In the genomic region with DNA sequence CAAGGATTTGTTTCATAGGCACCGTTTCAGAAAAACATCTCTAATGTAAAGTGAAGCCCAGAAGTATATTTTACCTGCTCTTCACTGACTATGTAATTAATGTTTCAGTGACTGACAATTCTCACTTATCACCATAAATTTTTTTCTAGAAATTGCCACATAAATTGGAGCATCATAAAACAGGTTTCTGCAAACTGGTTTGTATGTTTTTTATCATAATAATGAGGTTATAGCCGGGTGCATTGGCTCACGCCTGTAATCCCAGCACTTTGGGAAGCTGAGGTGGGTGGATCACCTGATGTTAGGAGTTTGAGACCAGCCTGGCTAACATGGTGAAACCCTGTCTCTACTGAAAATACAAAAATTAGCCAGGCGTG, we compare ENCODE assay signal across 10 cellular contexts. TPM values are rescaled to one million over a fixed set of nuclear protein-coding genes. Genes with fewer than 3 reads are reported as not detected.
DNase-seq lines count a peak whose midpoint lies in the region; ATAC-seq, FAIRE-seq and TF ChIP-seq lines count a peak whose summit lies in the region.
"Had no signal": no experiment of that assay in that cellular context is flagged by ENCODE, and none has a peak within 500 bp of the region (broad histone marks: within the 10 kb centered on the region; RNA-seq: fewer than 3 reads in every experiment).

No MANE protein-coding gene starts in this region.

- H3K4me1 Mint-ChIP-seq in CD8-positive, alpha-beta T cell (ENCODE audit: low read depth) = peaks cover 76% of the 10 kb centered on the region
- peaks cover 73% of the 10 kb centered on the region for H3K4me1 Mint-ChIP-seq in activated T-helper 2 cell treated with anti-CD3 and anti-CD28 coated beads, Interferon-gamma antibody, Interleukin-2, Interleukin-4, amounts not matched to agents 10 μg/mL and 5 μg/mL and 100 μg/mL, durations not matched to agents 14 hours and 24 hours and 36 hours (ENCODE audit: low read depth)
- H3K4me1 Mint-ChIP-seq in mesothelial cell of epicardium = peaks cover 58% of the 10 kb centered on the region

- no peaks in the 10 kb centered on the region for H3K27me3 ChIP-seq in A673 (replicated peaks; ENCODE audit: insufficient read depth, low read depth, low read length, poor library complexity)
- no peaks in the 10 kb centered on the region for H3K27me3 ChIP-seq in CD8-positive, alpha-beta T cell (ENCODE audit: insufficient read depth, low read length)
- H3K27me3 ChIP-seq in small intestine (ENCODE audit: control insufficient read depth in 2 of 2, insufficient read depth in 2 of 2, low read length in 2 of 2) = no peaks in the 10 kb centered on the region

- peak overlapping the region; percentile 97 for H3K27ac Mint-ChIP-seq in CD8-positive, alpha-beta T cell
- H3K27ac Mint-ChIP-seq in activated T-helper 2 cell treated with anti-CD3 and anti-CD28 coated beads, Interferon-gamma antibody, Interleukin-2, Interleukin-4, amounts not matched to agents 10 μg/mL and 5 μg/mL and 100 μg/mL, durations not matched to agents 14 hours and 24 hours and 36 hours = peak overlapping the region; percentile 98
- H3K27ac Mint-ChIP-seq in mesothelial cell of epicardium = peak overlapping the region; percentile 91

- ATAC-seq in CD8-positive, alpha-beta T cell = no peak
- no peak for ATAC-seq in GM19035 (IDR thresholded peaks at IDR 0.05; ENCODE audit: unreplicated experiment)
- ATAC-seq in HG03469 (IDR thresholded peaks at IDR 0.05; ENCODE audit: unreplicated experiment) = no peak

- intact Hi-C loops in A673 (cut with micrococcal nuclease; ENCODE audit: unreplicated experiment) = no loop called here
- intact Hi-C loops in CD8-positive, alpha-beta T cell (cut with DNase I, micrococcal nuclease) = loop anchor here in 1 of 2 experiments (2.0 to 5.0 kb wide), 2 partner anchors 16 to 40 kb away; a partner anchor contains a TSS
- intact Hi-C loops in activated T-helper 2 cell treated with anti-CD3 and anti-CD28 coated beads, Interferon-gamma antibody, Interleukin-2, Interleukin-4, amounts not matched to agents 10 μg/mL and 5 μg/mL and 100 μg/mL, durations not matched to agents 14 hours and 24 hours and 36 hours (cut with micrococcal nuclease) = loop anchor here (10.0 kb wide), 1 partner anchor 212 kb away; a partner anchor contains a TSS

- H3K36me3 ChIP-seq in A673 (ENCODE audit: insufficient read depth, low read length, poor library complexity, severe bottlenecking) (no peaks in the 10 kb centered on the region), small intestine (ENCODE audit: control insufficient read depth in 2 of 2, insufficient read depth in 2 of 2, low read length in 2 of 2) (no peaks in the 10 kb centered on the region)
- H3K36me3 ChIP-seq in CD8-positive, alpha-beta T cell (ENCODE audit: insufficient read depth, low read length) = no peaks in the 10 kb centered on the region

- H3K9me3 ChIP-seq in A673 (ENCODE audit: low read depth, low read length, poor library complexity, severe bottlenecking) = no peaks in the 10 kb centered on the region
- no peaks in the 10 kb centered on the region for H3K9me3 ChIP-seq in CD8-positive, alpha-beta T cell (ENCODE audit: low read length)
- H3K9me3 ChIP-seq in small intestine (ENCODE audit: control insufficient read depth, low read depth) = no peaks in the 10 kb centered on the region

- no TSS peak for BruUV-seq in A673 (replicated peaks; lab: Mats Ljungman, UMichigan)

- no peaks in the 10 kb centered on the region for H3K36me3 Mint-ChIP-seq in CD8-positive, alpha-beta T cell
- H3K36me3 Mint-ChIP-seq in activated T-helper 2 cell treated with anti-CD3 and anti-CD28 coated beads, Interferon-gamma antibody, Interleukin-2, Interleukin-4, amounts not matched to agents 10 μg/mL and 5 μg/mL and 100 μg/mL, durations not matched to agents 14 hours and 24 hours and 36 hours (ENCODE audit: low read depth) = peaks cover 9% of the 10 kb centered on the region
- no peaks in the 10 kb centered on the region for H3K36me3 Mint-ChIP-seq in mesothelial cell of epicardium

- H3K4me1 ChIP-seq in A673 (ENCODE audit: insufficient read depth, low read length, poor library complexity, severe bottlenecking) (peaks cover 47% of the 10 kb centered on the region), small intestine (ENCODE audit: control insufficient read depth in 2 of 2, insufficient read depth in 1 of 2, low read depth in 1 of 2, low read length in 1 of 2) (peaks cover 3 to 6% of the 10 kb centered on the region in 2 donors)
- H3K4me1 ChIP-seq in CD8-positive, alpha-beta T cell (ENCODE audit: insufficient read depth, low read length) = peaks cover 37% of the 10 kb centered on the region

- CTCF ChIA-PET in A673 (lab: Charles Lee) = interaction anchor here (1.1 kb wide), 1 partner anchor 81 kb away, joined by 5 read pairs; no protein-coding TSS in a partner anchor
- CTCF ChIA-PET in CD8-positive, alpha-beta T cell (lab: Charles Lee) = interaction anchor here (1.0 to 5.8 kb wide), 6 partner anchors 10 to 82 kb away, joined by 4 to 51 read pairs (median 9); no protein-coding TSS in a partner anchor

- POLR2A ChIA-PET in A673 (lab: Charles Lee; ENCODE audit: low non-redundant PET) = interaction anchor here (0.6 kb wide), 2 partner anchors 12 kb away, joined by 3 read pairs; no protein-coding TSS in a partner anchor
- POLR2A ChIA-PET in CD8-positive, alpha-beta T cell (lab: Charles Lee) = interaction anchor here (0.6 to 2.9 kb wide), 8 partner anchors 8 to 526 kb away, joined by 3 to 50 read pairs (median 3); a partner anchor contains a TSS

- WGBS in small intestine, 3 donors = 61 to 75% (median 62%) methylated on average over 4 of the region's 4 CpGs

- H3K4me3 ChIP-seq in A673 (ENCODE audit: low read depth, low read length, poor library complexity, severe bottlenecking) = no peak overlapping the region
- H3K4me3 ChIP-seq in CD8-positive, alpha-beta T cell (ENCODE audit: low read depth, low read length) = no peak overlapping the region
- no peak overlapping the region for H3K4me3 ChIP-seq in small intestine (ENCODE audit: low read depth in 1 of 2, low read length in 2 of 2)

- no peaks in the 10 kb centered on the region for H3K27me3 Mint-ChIP-seq in CD8-positive, alpha-beta T cell (ENCODE audit: low read depth)
- H3K27me3 Mint-ChIP-seq in activated T-helper 2 cell treated with anti-CD3 and anti-CD28 coated beads, Interferon-gamma antibody, Interleukin-2, Interleukin-4, amounts not matched to agents 10 μg/mL and 5 μg/mL and 100 μg/mL, durations not matched to agents 14 hours and 24 hours and 36 hours (ENCODE audit: low read depth) = no peaks in the 10 kb centered on the region
- H3K27me3 Mint-ChIP-seq in mesothelial cell of epicardium (ENCODE audit: low read depth) = peaks cover 14% of the 10 kb centered on the region

- no peaks in the 10 kb centered on the region for H3K9me3 Mint-ChIP-seq in CD8-positive, alpha-beta T cell
- H3K9me3 Mint-ChIP-seq in activated T-helper 2 cell treated with anti-CD3 and anti-CD28 coated beads, Interferon-gamma antibody, Interleukin-2, Interleukin-4, amounts not matched to agents 10 μg/mL and 5 μg/mL and 100 μg/mL, durations not matched to agents 14 hours and 24 hours and 36 hours = no peaks in the 10 kb centered on the region
- no peaks in the 10 kb centered on the region for H3K9me3 Mint-ChIP-seq in mesothelial cell of epicardium

- TF ChIP-seq CTCF in A673 (conservative IDR thresholded peaks at IDR 0.05; ENCODE audit: low read depth, low read length) (no peak), mesothelial cell of epicardium (IDR thresholded peaks at IDR 0.05; ENCODE audit: unreplicated experiment) (no peak)
- TF ChIP-seq CTCF in CD8-positive, alpha-beta T cell (IDR thresholded peaks at IDR 0.05) = no peak

- FAIRE-seq in small intestine (lab: Jason Lieb, UNC) = no peak
- FAIRE-seq: H54 had no signal

- DNase-seq in A673 (ENCODE audit: low spot score) = no peak
- DNase-seq in CD8-positive, alpha-beta T cell = no peak
- no peak for DNase-seq in activated T-helper 2 cell treated with anti-CD3 and anti-CD28 coated beads, Interferon-gamma antibody, Interleukin-2, Interleukin-4, amounts not matched to agents 10 μg/mL and 5 μg/mL and 100 μg/mL, durations not matched to agents 14 hours and 24 hours and 36 hours (ENCODE audit: low spot score)
- no peak for DNase-seq in mesothelial cell of epicardium (ENCODE audit: low spot score in 2 of 2, unreplicated experiment in 2 of 2)
- DNase-seq in small intestine = no peak
- DNase-seq in NCI-H524 (lab: John Stamatoyannopoulos, UW) = no peak
- DNase-seq: stimulated activated CD8-positive, alpha-beta memory T cell treated with anti-CD3 and anti-CD28 coated beads, Interleukin-4, amount 100 ng/mL, for 48 hours had no signal

- peak overlapping the region; percentile 94 for H3K27ac ChIP-seq in A673 (ENCODE audit: low read depth, low read length, poor library complexity, severe bottlenecking)
- H3K27ac ChIP-seq in CD8-positive, alpha-beta T cell (ENCODE audit: low read depth, low read length) = no peak overlapping the region
- H3K27ac ChIP-seq in small intestine (ENCODE audit: low read depth in 1 of 2, low read length in 1 of 2) = no peak overlapping the region

- H3K4me3 Mint-ChIP-seq in CD8-positive, alpha-beta T cell = no peak overlapping the region
- no peak overlapping the region for H3K4me3 Mint-ChIP-seq in activated T-helper 2 cell treated with anti-CD3 and anti-CD28 coated beads, Interferon-gamma antibody, Interleukin-2, Interleukin-4, amounts not matched to agents 10 μg/mL and 5 μg/mL and 100 μg/mL, durations not matched to agents 14 hours and 24 hours and 36 hours (ENCODE audit: low read depth)
- no peak overlapping the region for H3K4me3 Mint-ChIP-seq in mesothelial cell of epicardium

RNA-seq across cellular contexts. Expression of a gene that starts 39.4 kb away (rescaled TPM):
- total RNA-seq in A673 (2021) (64.4 and 76.4 TPM in 2 replicates), mesothelial cell of epicardium (63.9 to 64.3 TPM (median 64.0 TPM) in 3 replicates)
- total RNA-seq in CD8-positive, alpha-beta T cell = 10 to 100 TPM; 50.0 to 51.2 TPM
- total RNA-seq in activated T-helper 2 cell treated with anti-CD3 and anti-CD28 coated beads, Interferon-gamma antibody, Interleukin-2, Interleukin-4, amounts not matched to agents 10 μg/mL and 5 μg/mL and 100 μg/mL, durations not matched to agents 14 hours and 24 hours and 36 hours = 38.2 and 40.9 TPM in 2 replicates
- 10 to 100 TPM; 21.0 to 94.2 (median 35.9) TPM for polyA plus RNA-seq in small intestine
